Comparison of ENCODE assay signal across 8 cellular contexts in genomic region chr10:44317856-44318255, GRCh38.
"Had no signal": no experiment of that assay in that cellular context is flagged by ENCODE, and none has a peak within 500 bp of the region (broad histone marks: within the 10 kb centered on the region; RNA-seq: fewer than 3 reads in every experiment).

No MANE protein-coding gene starts in this region.

- H3K4me3 ChIP-seq: GM12878 had no signal

- DNase-seq: GDM1, GF-D8 had no signal

- ATAC-seq: GM12878 had no signal

- FAIRE-seq: G401.6, GM12878, GM12891, GM12892, GM18507, GM19239 had no signal
